10 cellular contexts compared by ENCODE assay signal in genomic region chr16:24151482-24151939, GRCh38.
DNase-seq lines count a peak whose midpoint lies in the region; ATAC-seq, FAIRE-seq and TF ChIP-seq lines count a peak whose summit lies in the region.
"Had no signal": no experiment of that assay in that cellular context is flagged by ENCODE, and none has a peak within 500 bp of the region (broad histone marks: within the 10 kb centered on the region; RNA-seq: fewer than 3 reads in every experiment).

No MANE protein-coding gene starts in this region.

- no peaks in the 10 kb centered on the region for H3K23me2 ChIP-seq in H1 (ENCODE audit: low read depth, low read length)

- intact Hi-C loops in HepG2 (cut with micrococcal nuclease; ENCODE audit: unreplicated experiment) = no loop called here
- intact Hi-C loops in right lobe of liver (cut with DNase I) = no loop called here

- no peak for TF ChIP-seq EP300 in HepG2 (IDR thresholded peaks at IDR 0.05; ENCODE audit: low read depth in 2 of 2, low read length in 2 of 2)
- no peak for TF ChIP-seq EP300 in HepG2 (CRISPR knock-in tag; IDR thresholded peaks at IDR 0.05; ENCODE audit: borderline replicate concordance)
- TF ChIP-seq EP300 in H1 (IDR thresholded peaks at IDR 0.05; ENCODE audit: borderline replicate concordance in 1 of 2, low read depth in 2 of 2, low read length in 2 of 2) = no peak

- no peak overlapping the region for H2AK5ac ChIP-seq in H1 (ENCODE audit: low read depth, low read length)

- no peak overlapping the region for H3K4ac ChIP-seq in H1 (replicated peaks; ENCODE audit: insufficient read length, low read depth, low read length)

- WGBS in HepG2 (ENCODE audit: low lambda C conversion rate) = 19% methylated on average over 5 of the region's 5 CpGs
- WGBS in right lobe of liver (ENCODE audit: insufficient coverage, low coverage, low lambda C conversion rate, missing lambda C conversion rate) = 25% methylated on average over 5 of the region's 5 CpGs
- 77% methylated on average over 5 of the region's 5 CpGs; no CpG with 5 or more reads in 1 of the 2 experiments for WGBS in H1 (ENCODE audit: extremely low coverage in 1 of 2, insufficient coverage in 1 of 2, insufficient read length in 1 of 2, insufficient replicate concordance in 2 of 2, low coverage in 1 of 2, low lambda C conversion rate in 2 of 2, missing lambda C conversion rate in 1 of 2), 2 experiments

- H3K4me2 ChIP-seq in HepG2 (ENCODE audit: low read depth, low read length) (no peak overlapping the region), H1 (ENCODE audit: insufficient read depth in 1 of 2, low read depth in 2 of 2, low read length in 2 of 2) (no peak overlapping the region)

- no peak overlapping the region for H3K27ac Mint-ChIP-seq in stimulated activated naive CD8-positive, alpha-beta T cell treated with anti-CD3 and anti-CD28 coated beads, Interleukin-15, amount 100 ng/mL, for 72 hours

- H4K8ac ChIP-seq in H1 (ENCODE audit: extremely low read depth, insufficient read depth, low read length) = no peak overlapping the region

- peaks cover 60% of the 10 kb centered on the region for H3K4me1 Mint-ChIP-seq in stimulated activated naive CD8-positive, alpha-beta T cell treated with anti-CD3 and anti-CD28 coated beads, Interleukin-15, amount 100 ng/mL, for 72 hours

- no peaks in the 10 kb centered on the region for H3K4me1 ChIP-seq in HepG2 (ENCODE audit: insufficient read depth, low read length)
- H3K4me1 ChIP-seq in right lobe of liver = no peaks in the 10 kb centered on the region
- H3K4me1 ChIP-seq in H1 (replicated peaks in 1 of 4; ENCODE audit: control insufficient read depth in 3 of 4, insufficient read depth in 4 of 4, low read length in 3 of 4) = peaks cover 0 to 4% (median 0%) of the 10 kb centered on the region in 4 experiments; a peak in 3 of 7 replicates

- no peak for FAIRE-seq in HepG2 (lab: Jason Lieb, UNC)
- FAIRE-seq in H1 (lab: Jason Lieb, UNC) = peak; percentile 48

- H4K5ac ChIP-seq in H1 (ENCODE audit: insufficient read length, low read depth, low read length) = no peak overlapping the region

- TF ChIP-seq RAD21 in HepG2 (CRISPR knock-in tag; IDR thresholded peaks at IDR 0.05) = no peak
- TF ChIP-seq RAD21 in H1 (IDR thresholded peaks at IDR 0.05 in 1 of 2, conservative IDR thresholded peaks at IDR 0.05 in 1 of 2; ENCODE audit: low read depth in 2 of 2, low read length in 2 of 2) = 0 out of 4 replicates have a peak, but pooled peaks of 1 of the 2 experiments have one; percentile 5

- no peak overlapping the region for H2BK120ac ChIP-seq in H1 (replicated peaks; ENCODE audit: low read depth, low read length)

- ATAC-seq in HepG2 (no peak), right lobe of liver (no peak)
- ATAC-seq in stimulated activated naive CD8-positive, alpha-beta T cell treated with anti-CD3 and anti-CD28 coated beads, Interleukin-15, amount 100 ng/mL, for 72 hours = peak; percentile 81

- DNase-seq in HepG2 (ENCODE audit: low spot score) (no peak), right lobe of liver (no peak), H1 (ENCODE audit: low read depth in 1 of 2, low spot score in 2 of 2) (no peak), CD1c-positive myeloid dendritic cell (ENCODE audit: extremely low spot score) (no peak), HPDE6-E6E7 (ENCODE audit: extremely low spot score) (no peak)
- DNase-seq in activated CD4-positive, alpha-beta T cell treated with anti-CD3 and anti-CD28 coated beads for 48 hours = peak; percentile 34
- peak; percentile 7 to 23 for DNase-seq in stimulated activated naive CD8-positive, alpha-beta T cell treated with anti-CD3 and anti-CD28 coated beads, Interleukin-15, amount 100 ng/mL, for 72 hours
- no peak for DNase-seq in effector CD4-positive, alpha-beta T cell
- DNase-seq: MM.1S had no signal

- peaks cover 8% of the 10 kb centered on the region in 2 donors for H3K9me3 Mint-ChIP-seq in stimulated activated naive CD8-positive, alpha-beta T cell treated with anti-CD3 and anti-CD28 coated beads, Interleukin-15, amount 100 ng/mL, for 72 hours

- no peak overlapping the region for H3K9ac ChIP-seq in HepG2 (ENCODE audit: insufficient read depth, low read depth, low read length)
- H3K9ac ChIP-seq in H1 (replicated peaks in 1 of 4; ENCODE audit: extremely low read depth in 1 of 4, low read depth in 3 of 4, low read length in 3 of 4) = no peak overlapping the region

- H3K79me2 ChIP-seq in HepG2 (ENCODE audit: insufficient read depth, low read length) = no peaks in the 10 kb centered on the region
- H3K79me2 ChIP-seq in H1 (ENCODE audit: control insufficient read depth in 1 of 2, insufficient read depth in 2 of 2, low read length in 2 of 2) = no peaks in the 10 kb centered on the region; a peak in 1 of 4 replicates

- H3K56ac ChIP-seq in H1 (replicated peaks; ENCODE audit: insufficient read length, low read depth, low read length) = no peak overlapping the region

- no peak overlapping the region for H3K23ac ChIP-seq in H1 (ENCODE audit: insufficient read length)

- no peaks in the 10 kb centered on the region for H3K9me3 ChIP-seq in HepG2 (ENCODE audit: low read length)
- H3K9me3 ChIP-seq in right lobe of liver = no peaks in the 10 kb centered on the region
- H3K9me3 ChIP-seq in H1 (ENCODE audit: insufficient read depth in 2 of 2, low read depth in 1 of 2, low read length in 1 of 2) = no peaks in the 10 kb centered on the region

- no peaks in the 10 kb centered on the region for H3K36me3 ChIP-seq in HepG2 (replicated peaks in 1 of 2; ENCODE audit: control insufficient read depth in 1 of 2, insufficient read depth in 2 of 2, low read length in 2 of 2)
- no peaks in the 10 kb centered on the region for H3K36me3 ChIP-seq in right lobe of liver
- H3K36me3 ChIP-seq in H1 (ENCODE audit: control insufficient read depth in 2 of 4, insufficient read depth in 4 of 4, low read length in 3 of 4) = no peaks in the 10 kb centered on the region

- TF ChIP-seq POLR2A in HepG2 (IDR thresholded peaks at IDR 0.05; ENCODE audit: insufficient read depth in 1 of 2, low read depth in 2 of 2, low read length in 2 of 2) (no peak), right lobe of liver (IDR thresholded peaks at IDR 0.05) (no peak), H1 (IDR thresholded peaks at IDR 0.05; ENCODE audit: control extremely low read depth in 1 of 2, low read depth in 2 of 2, low read length in 2 of 2) (no peak)

- H2BK5ac ChIP-seq in H1 (ENCODE audit: low read depth, low read length) = no peak overlapping the region

- H4K20me1 ChIP-seq in HepG2 (ENCODE audit: insufficient read depth, low read length) = no peaks in the 10 kb centered on the region
- no peaks in the 10 kb centered on the region for H4K20me1 ChIP-seq in H1 (replicated peaks in 1 of 2; ENCODE audit: control insufficient read depth in 1 of 2, insufficient read depth in 2 of 2, low read length in 2 of 2)

- in situ Hi-C loops in HepG2 (cut with HindIII; ENCODE audit: extremely low pct_ligation_motif_present, low pct_unique_long_range_greater_than_20kb) = loop anchor here (10.0 kb wide), 1 partner anchor 237 kb away; no protein-coding TSS in a partner anchor

- no peaks in the 10 kb centered on the region for H3K79me1 ChIP-seq in H1 (ENCODE audit: low read depth, low read length)

- H4K91ac ChIP-seq in H1 (replicated peaks; ENCODE audit: insufficient read length, low read length) = no peak overlapping the region

- BruUV-seq in HepG2 (replicated peaks; lab: Mats Ljungman, UMichigan) = no TSS peak

- POLR2A ChIA-PET in HepG2 (lab: Yijun Ruan, JAX) = no interaction called here
- POLR2A ChIA-PET in H1 (lab: Charles Lee; ENCODE audit: partially characterized antibody) = no interaction called here

- TF ChIP-seq CTCF in HepG2 (CRISPR knock-in tag; IDR thresholded peaks at IDR 0.05) = no peak
- TF ChIP-seq CTCF in right lobe of liver (IDR thresholded peaks at IDR 0.05) = no peak
- TF ChIP-seq CTCF in H1 (IDR thresholded peaks at IDR 0.05; ENCODE audit: control extremely low read depth in 1 of 3, insufficient read depth in 1 of 3, low read depth in 1 of 3, low read length in 3 of 3) = no peak

- CTCF ChIA-PET in HepG2 (lab: Yijun Ruan, JAX; ENCODE audit: low intra/inter-chr PET ratio, low total read pairs) (no interaction called here), H1 (lab: Charles Lee; ENCODE audit: partially characterized antibody) (interaction anchor here (0.9 to 2.3 kb wide), 5 partner anchors 9 to 57 kb away, joined by 3 to 5 read pairs (median 4); no protein-coding TSS in a partner anchor)

- H3K27ac ChIP-seq in HepG2 (ENCODE audit: extremely low read length, insufficient read depth, low read length) = no peak overlapping the region
- H3K27ac ChIP-seq in right lobe of liver = no peak overlapping the region
- no peak overlapping the region for H3K27ac ChIP-seq in H1 (ENCODE audit: low read depth, low read length)
- H3K27ac ChIP-seq: skin epidermis had no signal

- peak overlapping the region; percentile 22 to 44 for H3K4me3 Mint-ChIP-seq in stimulated activated naive CD8-positive, alpha-beta T cell treated with anti-CD3 and anti-CD28 coated beads, Interleukin-15, amount 100 ng/mL, for 72 hours

- H3K14ac ChIP-seq in H1 (ENCODE audit: insufficient read length) = no peak overlapping the region

- H2AFZ ChIP-seq in HepG2 (ENCODE audit: low read length) (no peak overlapping the region), H1 (ENCODE audit: low read length) (no peak overlapping the region)

- H2BK20ac ChIP-seq in H1 (ENCODE audit: low read length) = no peak overlapping the region

- no peak overlapping the region for H2BK12ac ChIP-seq in H1 (ENCODE audit: low read depth, low read length)

- H3K4me3 ChIP-seq in HepG2 (replicated peaks in 1 of 3; ENCODE audit: insufficient read depth in 1 of 3, low read depth in 2 of 3, low read length in 3 of 3) (no peak overlapping the region), right lobe of liver (no peak overlapping the region), H1 (ENCODE audit: extremely low read depth in 1 of 4, insufficient read depth in 2 of 4, low read depth in 3 of 4, low read length in 4 of 4) (no peak overlapping the region)
- H3K4me3 ChIP-seq: skin epidermis had no signal

- H3K27me3 ChIP-seq in HepG2 (ENCODE audit: control insufficient read depth in 1 of 2, insufficient read depth in 2 of 2, low read length in 2 of 2) (peaks cover 0 to 10% of the 10 kb centered on the region in 2 experiments; a peak in 3 of 5 replicates), right lobe of liver (no peaks in the 10 kb centered on the region), H1 (replicated peaks in 1 of 4; ENCODE audit: control insufficient read depth in 3 of 4, extremely low read depth in 1 of 4, insufficient read depth in 3 of 4, low read length in 3 of 4) (no peaks in the 10 kb centered on the region)

- no peak overlapping the region; the same call in 1 of the 2 replicates for H3K18ac ChIP-seq in H1 (ENCODE audit: extremely low read depth, low read length)

- H2BK15ac ChIP-seq in H1 (ENCODE audit: low read length) = no peak overlapping the region

- H3K27me3 Mint-ChIP-seq in stimulated activated naive CD8-positive, alpha-beta T cell treated with anti-CD3 and anti-CD28 coated beads, Interleukin-15, amount 100 ng/mL, for 72 hours = no peaks in the 10 kb centered on the region

TF ChIP-seq in HepG2, 621 proteins besides CTCF, POLR2A, EP300 and RAD21 (continues in another document):
- TF ChIP-seq NAIF1 (CRISPR knock-in tag; IDR thresholded peaks at IDR 0.05; ENCODE audit: borderline replicate concordance) = no peak

TF ChIP-seq in H1, 55 proteins besides CTCF, POLR2A, EP300 and RAD21:
- TF ChIP-seq KDM1A (IDR thresholded peaks at IDR 0.05; ENCODE audit: borderline replicate concordance, low read length) = peak; percentile 83; the same call in 1 of the 2 replicates
- no peak for TF ChIP-seq SIX5 (IDR thresholded peaks at IDR 0.05; ENCODE audit: low read depth, low read length)

Comparison
In these comparisons a context has a peak if more than half of its experiments do, and no peak if none do; other contexts are left out.
1. DNase-seq: peak in activated CD4-positive, alpha-beta T cell treated with anti-CD3 and anti-CD28 coated beads for 48 hours (single experiment) and stimulated activated naive CD8-positive, alpha-beta T cell treated with anti-CD3 and anti-CD28 coated beads, Interleukin-15, amount 100 ng/mL, for 72 hours (2 of 2); none in HepG2 (single experiment), right lobe of liver (0 of 3), H1 (0 of 2), CD1c-positive myeloid dendritic cell (single experiment), HPDE6-E6E7 (single experiment) and effector CD4-positive, alpha-beta T cell (single experiment).
2. Of the 41 proteins assayed by ChIP-seq in both HepG2 and H1: peak only in HepG2: none; only in H1: KDM1A; in both: none; in neither: 38; mixed calls (peak in some experiments, not most) for 2.